ENCODE assay signal across 27 cellular contexts in genomic region chr3:177609613-177610012, GRCh38.
"Had no signal": no experiment of that assay in that cellular context is flagged by ENCODE, and none has a peak within 500 bp of the region (broad histone marks: within the 10 kb centered on the region; RNA-seq: fewer than 3 reads in every experiment).

No MANE protein-coding gene starts in this region.

- H3K27me3 ChIP-seq: brain microvascular endothelial cell, cardiac muscle cell, SJCRH30 had no signal

- H3K27ac ChIP-seq: brain microvascular endothelial cell, cardiac muscle cell, RWPE1, SJCRH30 had no signal

- ATAC-seq: activated CD4-positive, alpha-beta T cell treated with anti-CD3 and anti-CD28 coated beads for 36 hours; activated T-helper 17 cell treated with anti-CD3 and anti-CD28 coated beads, Interleukin-2, amount 50 U/mL, for 72 hours; Panc1 had no signal

- H3K36me3 ChIP-seq: brain microvascular endothelial cell, cardiac muscle cell, SJCRH30 had no signal

- H3K4me3 ChIP-seq: cardiac muscle cell, SJCRH30 had no signal

- H3K9me3 ChIP-seq: SK-N-SH had no signal

- H3K9ac ChIP-seq: SK-N-SH had no signal

- H3K4me2 ChIP-seq: SK-N-SH had no signal

- DNase-seq: activated CD4-positive, alpha-beta memory T cell treated with anti-CD3 and anti-CD28 coated beads, Interleukin-2, amount 10 ng/mL, durations not matched to agents 7 days and 5 days; activated CD4-positive, alpha-beta T cell treated with anti-CD3 and anti-CD28 coated beads for 36 hours; activated CD4-positive, alpha-beta T cell treated with anti-CD3 and anti-CD28 coated beads, Interleukin-2, amount 50 U/mL, for 1 hour; activated gamma-delta T cell treated with Interleukin-2 at 50 U/mL for 16 hours; activated naive CD4-positive, alpha-beta T cell treated with anti-CD3 and anti-CD28 coated beads, Interleukin-2, amount 10 ng/mL, durations not matched to agents 7 days and 5 days; activated naive CD8-positive, alpha-beta T cell treated with anti-CD3 and anti-CD28 coated beads for 36 hours; activated T-cell treated with anti-CD3 and anti-CD28 coated beads for 4 hours; activated T-cell treated with anti-CD3 and anti-CD28 coated beads, Interleukin-2, amount 50 U/mL, for 48 hours; brain microvascular endothelial cell; NCI-H1092; NCI-H1417 treated with DMSO at 0.1 percent for 48 hours; NCI-H1694; NCI-H2029; NCI-H2107; NCI-H2171 treated with DMSO at 0.1 percent for 48 hours; NCI-H226; NCI-H526; NCI-H82; OCI-M1; Right ventricle myocardium superior; SJCRH30; SK-N-SH; T-helper 1 cell had no signal
